In genomic region chr19:47022541-47023447, GRCh38 we compare ENCODE assay signal across 17 cellular contexts. TPM values are rescaled to one million over a fixed set of nuclear protein-coding genes. Genes with fewer than 3 reads are reported as not detected.
DNase-seq lines count a peak whose midpoint lies in the region; ATAC-seq and TF ChIP-seq lines count a peak whose summit lies in the region.
"Had no signal": no experiment of that assay in that cellular context is flagged by ENCODE, and none has a peak within 500 bp of the region (broad histone marks: within the 10 kb centered on the region; RNA-seq: fewer than 3 reads in every experiment).

No MANE protein-coding gene starts in this region.

- TF ChIP-seq CTCF in brain (conservative IDR thresholded peaks at IDR 0.05) = peak in 1 of 2 experiments; percentile 16

- H3K4me1 ChIP-seq in neuronal stem cell (ENCODE audit: control insufficient read depth in 2 of 2, insufficient read depth in 1 of 2, low read depth in 1 of 2, low read length in 2 of 2) = peaks cover 11 to 18% of the 10 kb centered on the region in 2 donors

- DNase-seq in NCI-H1417 (lab: John Stamatoyannopoulos, UW) (peak in 2 of 3 experiments; percentile 71 to 76), NCI-H1417 treated with DMSO at 0.1 percent for 48 hours (lab: John Stamatoyannopoulos, UW) (no peak), NCI-H1105 (lab: John Stamatoyannopoulos, UW) (peak; percentile 19), neuronal stem cell (ENCODE audit: low spot score) (no peak), 8988T (no peak), midbrain (lab: John Stamatoyannopoulos, UW) (no peak)
- DNase-seq: activated CD4-positive, alpha-beta memory T cell treated with anti-CD3 and anti-CD28 coated beads for 36 hours; amygdala; CD4-positive, alpha-beta T cell; NCI-H1048; Right ventricle myocardium superior; stimulated activated CD4-positive, alpha-beta T cell treated with anti-CD3 and anti-CD28 coated beads, Interleukin-2, amount 100 ng/mL, for 24 hours had no signal

- H4K91ac ChIP-seq in neuronal stem cell (ENCODE audit: low read depth, low read length, poor library complexity) = no peak overlapping the region

- no peak overlapping the region for H3K23ac ChIP-seq in neuronal stem cell (ENCODE audit: low read depth, low read length, poor library complexity)

- H3K18ac ChIP-seq in neuronal stem cell (ENCODE audit: low read length) = no peak overlapping the region

- peak overlapping the region; percentile 50 for H2AK5ac ChIP-seq in neuronal stem cell (ENCODE audit: low read depth, low read length)

- no peak overlapping the region for H2BK15ac ChIP-seq in neuronal stem cell (ENCODE audit: low read length)

- no peak overlapping the region for H3K9ac ChIP-seq in neuronal stem cell (ENCODE audit: low read depth, low read length, poor library complexity)

- no peak overlapping the region for H4K8ac ChIP-seq in neuronal stem cell (ENCODE audit: low read depth, low read length)

- H2BK120ac ChIP-seq in neuronal stem cell (ENCODE audit: low read depth, low read length) = no peak overlapping the region

- peak overlapping the region; percentile 35 for H2AFZ ChIP-seq in neuronal stem cell (ENCODE audit: low read length)

- H3K79me1 ChIP-seq in neuronal stem cell (ENCODE audit: low read depth, low read length) = no peaks in the 10 kb centered on the region

- H3K36me3 Mint-ChIP-seq in brain = no peaks in the 10 kb centered on the region
- H3K36me3 Mint-ChIP-seq: activated CD4-positive, alpha-beta memory T cell treated with anti-CD3 and anti-CD28 coated beads for 36 hours had no signal

- H2BK5ac ChIP-seq in neuronal stem cell (ENCODE audit: low read length) = no peak overlapping the region

- no peak overlapping the region for H3K27ac ChIP-seq in neuronal stem cell (replicated peaks; ENCODE audit: low read length)
- H3K27ac ChIP-seq: tibial nerve had no signal

- peak overlapping the region in 4 of 5 experiments; percentile 1 to 72 (median 38) for H3K27ac Mint-ChIP-seq in brain
- H3K27ac Mint-ChIP-seq: activated CD4-positive, alpha-beta memory T cell treated with anti-CD3 and anti-CD28 coated beads for 36 hours; activated T-helper 17 cell treated with anti-CD3 and anti-CD28 coated beads, Interleukin-2, amount 50 U/mL, for 72 hours; CD4-positive, alpha-beta T cell had no signal

- WGBS in neuronal stem cell (ENCODE audit: extremely low coverage in 2 of 2, insufficient read length in 2 of 2, insufficient replicate concordance in 1 of 2), 2 donors = no CpG with 5 or more reads among the region's 33 CpGs

- H3K4me3 ChIP-seq in neuronal stem cell (ENCODE audit: low read length in 2 of 2) = no peak overlapping the region
- H3K4me3 ChIP-seq: tibial nerve had no signal

- no peaks in the 10 kb centered on the region for H3K9me3 ChIP-seq in neuronal stem cell (replicated peaks in 1 of 2; ENCODE audit: control insufficient read depth in 2 of 2, insufficient read depth in 1 of 2, low read depth in 1 of 2, low read length in 2 of 2)
- H3K9me3 ChIP-seq: tibial nerve had no signal

- ATAC-seq in HG03097 (IDR thresholded peaks at IDR 0.05; ENCODE audit: low FRiP score, unreplicated experiment) = no peak
- ATAC-seq: activated T-helper 17 cell treated with anti-CD3 and anti-CD28 coated beads, Interleukin-2, amount 50 U/mL, for 72 hours; esophagus mucosa had no signal

- no peaks in the 10 kb centered on the region for H3K36me3 ChIP-seq in neuronal stem cell (replicated peaks in 1 of 2; ENCODE audit: control insufficient read depth in 2 of 2, insufficient read depth in 2 of 2, low read length in 2 of 2)
- H3K36me3 ChIP-seq: tibial nerve had no signal

- H3K14ac ChIP-seq in neuronal stem cell (ENCODE audit: low read length) = no peak overlapping the region

- peaks cover 0 to 7% (median 3%) of the 10 kb centered on the region in 5 experiments for H3K9me3 Mint-ChIP-seq in brain
- H3K9me3 Mint-ChIP-seq: activated CD4-positive, alpha-beta memory T cell treated with anti-CD3 and anti-CD28 coated beads for 36 hours; activated T-helper 17 cell treated with anti-CD3 and anti-CD28 coated beads, Interleukin-2, amount 50 U/mL, for 72 hours; CD4-positive, alpha-beta T cell had no signal

- H3K4me3 Mint-ChIP-seq in brain = peak overlapping the region; percentile 72 to 83 (median 79)
- H3K4me3 Mint-ChIP-seq: activated CD4-positive, alpha-beta memory T cell treated with anti-CD3 and anti-CD28 coated beads for 36 hours; activated T-helper 17 cell treated with anti-CD3 and anti-CD28 coated beads, Interleukin-2, amount 50 U/mL, for 72 hours; CD4-positive, alpha-beta T cell had no signal

- peak overlapping the region; percentile 51 for H3K4me2 ChIP-seq in neuronal stem cell (ENCODE audit: insufficient read depth, low read length, poor library complexity, severe bottlenecking)

- peaks cover 25% of the 10 kb centered on the region for H3K4me1 Mint-ChIP-seq in brain
- H3K4me1 Mint-ChIP-seq: activated T-helper 17 cell treated with anti-CD3 and anti-CD28 coated beads, Interleukin-2, amount 50 U/mL, for 72 hours had no signal

- no peak overlapping the region for H2BK12ac ChIP-seq in neuronal stem cell (ENCODE audit: low read length)

- H3K4ac ChIP-seq in neuronal stem cell (ENCODE audit: low read length) = no peak overlapping the region

- H3K27me3 ChIP-seq in neuronal stem cell (ENCODE audit: control insufficient read depth in 3 of 3, insufficient read depth in 3 of 3, low read depth in 1 of 3, low read length in 3 of 3) = peaks cover 31 to 82% (median 50%) of the 10 kb centered on the region in 3 experiments

- H3K27me3 Mint-ChIP-seq in brain = peaks cover 82% of the 10 kb centered on the region

RNA-seq across cellular contexts. Expression of gene NPAS1, which starts 3.2 kb away (rescaled TPM):
- polyA plus RNA-seq in brain (ENCODE audit: insufficient read depth, low read depth, low replicate concordance) = 6.0 TPM
- polyA plus RNA-seq in neuronal stem cell (2013, experiment 1 of 2) = 4.9 TPM
- polyA plus RNA-seq in neuronal stem cell (2013, experiment 2 of 2) = 4.7 TPM

RNA-seq across cellular contexts. Expression of gene TMEM160, which starts 25.6 kb away (rescaled TPM):
- polyA plus RNA-seq in brain (ENCODE audit: insufficient read depth, low read depth, low replicate concordance) = 53.6 TPM
- 49.2 TPM for polyA plus RNA-seq in neuronal stem cell (2013, experiment 1 of 2)
- polyA plus RNA-seq in neuronal stem cell (2013, experiment 2 of 2) = 45.0 TPM

Comparison
In these comparisons a context has a peak if more than half of its experiments do, and no peak if none do; other contexts are left out.
1. DNase-seq: peak in NCI-H1417 (2 of 3) and NCI-H1105 (single experiment); none in NCI-H1417 treated with DMSO at 0.1 percent for 48 hours (single experiment), neuronal stem cell (single experiment), 8988T (single experiment) and midbrain (single experiment).